ENCODE assay signal across 16 cellular contexts in the genomic region with DNA sequence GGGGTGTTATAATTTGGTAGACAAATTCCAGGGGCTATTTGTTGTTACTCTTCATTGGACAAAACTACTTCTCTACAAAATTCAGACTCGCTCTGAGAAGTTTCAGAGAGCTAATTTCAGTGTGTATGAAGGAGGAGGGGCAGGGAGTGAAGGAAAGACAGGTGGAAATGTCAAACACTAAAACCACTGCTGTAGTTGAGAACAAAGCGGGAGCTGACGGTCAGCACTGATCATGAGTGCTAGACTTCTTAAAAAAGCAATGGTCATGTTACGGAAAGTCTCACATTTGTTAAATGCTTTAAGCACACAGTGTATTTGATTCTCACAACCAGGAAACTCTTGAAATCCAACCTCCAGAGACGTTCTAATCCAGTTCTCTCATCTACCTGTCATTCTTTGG.
DNase-seq lines count a peak whose midpoint lies in the region; ATAC-seq and TF ChIP-seq lines count a peak whose summit lies in the region.
"Had no signal": no experiment of that assay in that cellular context is flagged by ENCODE, and none has a peak within 500 bp of the region (broad histone marks: within the 10 kb centered on the region; RNA-seq: fewer than 3 reads in every experiment).

No MANE protein-coding gene starts in this region.

- H3K27me3 ChIP-seq in gastrocnemius medialis, result no peaks in the 10 kb centered on the region
- no peaks in the 10 kb centered on the region for H3K27me3 ChIP-seq in mesendoderm (ENCODE audit: insufficient read depth, low read length, poor library complexity)
- H3K27me3 ChIP-seq: foreskin keratinocyte had no signal

- H3K27ac ChIP-seq in gastrocnemius medialis (peak overlapping the region; percentile 46 to 76 (median 56)), mesendoderm (ENCODE audit: low read depth, low read length) (no peak overlapping the region)
- H3K27ac ChIP-seq: foreskin keratinocyte, HL-60, KMS-11 had no signal

- H3K79me1 ChIP-seq in mesendoderm (ENCODE audit: low read length), result no peaks in the 10 kb centered on the region

- H2AK5ac ChIP-seq in mesendoderm (ENCODE audit: low read length), result no peak overlapping the region

- no peak overlapping the region for H3K9ac ChIP-seq in mesendoderm (ENCODE audit: low read length)
- H3K9ac ChIP-seq: KMS-11 had no signal

- H3K27me3 Mint-ChIP-seq in natural killer cell treated with Interleukin-12 subunit alpha and Interleukin-12 subunit beta and Interleukin-15 and Interleukin-18, amount 100 ng/mL, for 72 hours, result peaks cover 0 to 3% of the 10 kb centered on the region in 2 donors
- peaks cover 3 to 13% of the 10 kb centered on the region in 2 donors for H3K27me3 Mint-ChIP-seq in natural killer cell (ENCODE audit: low read depth in 2 of 2)
- peaks cover 4% of the 10 kb centered on the region for H3K27me3 Mint-ChIP-seq in dendritic cell treated with granulocyte-macrophage colony-stimulating factor and Interleukin-4, amounts not matched to agents 40 ng/mL and 50 ng/mL, for 4 days

- H2BK120ac ChIP-seq in mesendoderm (ENCODE audit: low read depth, low read length), result no peak overlapping the region

- H3K56ac ChIP-seq in mesendoderm (ENCODE audit: low read length), result no peak overlapping the region

- H3K4me1 ChIP-seq in gastrocnemius medialis (no peaks in the 10 kb centered on the region), mesendoderm (ENCODE audit: control insufficient read depth, low read depth, low read length) (no peaks in the 10 kb centered on the region)

- DNase-seq in natural killer cell treated with Interleukin-12 subunit alpha and Interleukin-12 subunit beta and Interleukin-15 and Interleukin-18, amount 100 ng/mL, for 72 hours (ENCODE audit: low spot score), result no peak
- DNase-seq in natural killer cell (no peak), gastrocnemius medialis (no peak), D341Med (ENCODE audit: low spot score) (no peak), mesendoderm (no peak), iPS-NIHi11 (ENCODE audit: low spot score) (no peak)
- DNase-seq: activated CD4-positive, alpha-beta T cell treated with anti-CD3 and anti-CD28 coated beads for 4 hours; activated naive CD8-positive, alpha-beta T cell treated with anti-CD3 and anti-CD28 coated beads, Interleukin-2, amount 10 ng/mL, durations not matched to agents 7 days and 5 days; DMS153; foreskin keratinocyte; NK-92 treated with Interleukin-12 subunit alpha and Interleukin-12 subunit beta, amount 100 ng/mL, for 24 hours; nucleus accumbens; stimulated activated naive CD8-positive, alpha-beta T cell treated with anti-CD3 and anti-CD28 coated beads, Interleukin-15, Interleukin-2, amounts not matched to agents 100 U/mL and 50 U/mL, for 24 hours had no signal

- no CpG with 5 or more reads among the region's 5 CpGs for WGBS in mesendoderm (ENCODE audit: extremely low coverage, insufficient coverage, low lambda C conversion rate)

- no peak overlapping the region for H4K5ac ChIP-seq in mesendoderm (ENCODE audit: low read length)

- no peak overlapping the region for H2BK5ac ChIP-seq in mesendoderm (ENCODE audit: low read length)

- peak overlapping the region; percentile 63 for H3K4me3 Mint-ChIP-seq in natural killer cell treated with Interleukin-12 subunit alpha and Interleukin-12 subunit beta and Interleukin-15 and Interleukin-18, amount 100 ng/mL, for 72 hours
- H3K4me3 Mint-ChIP-seq in natural killer cell, result no peak overlapping the region
- no peak overlapping the region for H3K4me3 Mint-ChIP-seq in dendritic cell treated with granulocyte-macrophage colony-stimulating factor and Interleukin-4, amounts not matched to agents 40 ng/mL and 50 ng/mL, for 4 days
- H3K4me3 Mint-ChIP-seq: activated naive CD8-positive, alpha-beta T cell treated with anti-CD3 and anti-CD28 coated beads, Interleukin-2, amount 10 ng/mL, durations not matched to agents 7 days and 5 days had no signal

- in situ Hi-C loops in gastrocnemius medialis (cut with MboI; ENCODE audit: low sequenced_read_pairs in 4 of 4), result no loop called here

- peaks cover 60 to 71% of the 10 kb centered on the region in 2 donors for H3K4me1 Mint-ChIP-seq in natural killer cell treated with Interleukin-12 subunit alpha and Interleukin-12 subunit beta and Interleukin-15 and Interleukin-18, amount 100 ng/mL, for 72 hours (ENCODE audit: low read depth in 2 of 2)
- no peaks in the 10 kb centered on the region for H3K4me1 Mint-ChIP-seq in natural killer cell
- H3K4me1 Mint-ChIP-seq in dendritic cell treated with granulocyte-macrophage colony-stimulating factor and Interleukin-4, amounts not matched to agents 40 ng/mL and 50 ng/mL, for 4 days (ENCODE audit: low read depth), result peaks cover 59% of the 10 kb centered on the region

- no peaks in the 10 kb centered on the region for H3K9me3 ChIP-seq in gastrocnemius medialis

- H4K8ac ChIP-seq in mesendoderm (ENCODE audit: low read depth, low read length), result no peak overlapping the region

- no peak overlapping the region for H3K18ac ChIP-seq in mesendoderm (ENCODE audit: low read length)

- H3K9me3 Mint-ChIP-seq in natural killer cell treated with Interleukin-12 subunit alpha and Interleukin-12 subunit beta and Interleukin-15 and Interleukin-18, amount 100 ng/mL, for 72 hours, result no peaks in the 10 kb centered on the region
- no peaks in the 10 kb centered on the region for H3K9me3 Mint-ChIP-seq in natural killer cell
- H3K9me3 Mint-ChIP-seq in dendritic cell treated with granulocyte-macrophage colony-stimulating factor and Interleukin-4, amounts not matched to agents 40 ng/mL and 50 ng/mL, for 4 days, result no peaks in the 10 kb centered on the region

- H3K23ac ChIP-seq in mesendoderm (ENCODE audit: low read length), result no peak overlapping the region

- no peak overlapping the region for H2BK15ac ChIP-seq in mesendoderm (replicated peaks; ENCODE audit: low read depth)

- no peak overlapping the region for H3K4ac ChIP-seq in mesendoderm (ENCODE audit: low read depth, low read length)

- intact Hi-C loops in natural killer cell (cut with micrococcal nuclease), result no loop called here
- intact Hi-C loops in dendritic cell treated with granulocyte-macrophage colony-stimulating factor and Interleukin-4, amounts not matched to agents 40 ng/mL and 50 ng/mL, for 4 days (cut with micrococcal nuclease), result loop anchor here (5.0 kb wide), 1 partner anchor 41 kb away; no protein-coding TSS in a partner anchor
- intact Hi-C loops in gastrocnemius medialis (cut with DNase I; ENCODE audit: low total_unique reads), result no loop called here

- TF ChIP-seq CTCF in natural killer cell (IDR thresholded peaks at IDR 0.05) (no peak), gastrocnemius medialis (IDR thresholded peaks at IDR 0.05 in 4 of 5, conservative IDR thresholded peaks at IDR 0.05 in 1 of 5) (no peak)

- no peaks in the 10 kb centered on the region for H3K79me2 ChIP-seq in mesendoderm (ENCODE audit: control insufficient read depth, insufficient read depth, low read length)

- no peak overlapping the region for H3K4me2 ChIP-seq in mesendoderm (ENCODE audit: low read length)
- H3K4me2 ChIP-seq: KMS-11 had no signal

- TF ChIP-seq POLR2A in gastrocnemius medialis (IDR thresholded peaks at IDR 0.05), result no peak

- no peak for ATAC-seq in natural killer cell treated with Interleukin-12 subunit alpha and Interleukin-12 subunit beta and Interleukin-15 and Interleukin-18, amount 100 ng/mL, for 72 hours
- ATAC-seq in natural killer cell, result no peak
- no peak for ATAC-seq in gastrocnemius medialis
- ATAC-seq: foreskin keratinocyte; stimulated activated naive CD8-positive, alpha-beta T cell treated with anti-CD3 and anti-CD28 coated beads, Interleukin-15, Interleukin-2, amounts not matched to agents 100 U/mL and 50 U/mL, for 24 hours had no signal

- H3K27ac Mint-ChIP-seq in natural killer cell treated with Interleukin-12 subunit alpha and Interleukin-12 subunit beta and Interleukin-15 and Interleukin-18, amount 100 ng/mL, for 72 hours, result peak overlapping the region; percentile 88 to 89
- H3K27ac Mint-ChIP-seq in natural killer cell, result no peak overlapping the region
- H3K27ac Mint-ChIP-seq in dendritic cell treated with granulocyte-macrophage colony-stimulating factor and Interleukin-4, amounts not matched to agents 40 ng/mL and 50 ng/mL, for 4 days, result peak overlapping the region; percentile 15
- H3K27ac Mint-ChIP-seq: activated naive CD8-positive, alpha-beta T cell treated with anti-CD3 and anti-CD28 coated beads, Interleukin-2, amount 10 ng/mL, durations not matched to agents 7 days and 5 days had no signal

- H3K36me3 Mint-ChIP-seq in natural killer cell treated with Interleukin-12 subunit alpha and Interleukin-12 subunit beta and Interleukin-15 and Interleukin-18, amount 100 ng/mL, for 72 hours, result no peaks in the 10 kb centered on the region
- no peaks in the 10 kb centered on the region for H3K36me3 Mint-ChIP-seq in natural killer cell
- H3K36me3 Mint-ChIP-seq in dendritic cell treated with granulocyte-macrophage colony-stimulating factor and Interleukin-4, amounts not matched to agents 40 ng/mL and 50 ng/mL, for 4 days (ENCODE audit: low read depth), result no peaks in the 10 kb centered on the region

- no peak overlapping the region for H3K4me3 ChIP-seq in gastrocnemius medialis
- H3K4me3 ChIP-seq in mesendoderm (ENCODE audit: low read length), result no peak overlapping the region

- H3K36me3 ChIP-seq in gastrocnemius medialis (no peaks in the 10 kb centered on the region), mesendoderm (ENCODE audit: control insufficient read depth, insufficient read depth, low read length) (no peaks in the 10 kb centered on the region)

Comparison
In these comparisons a context has a peak if more than half of its experiments do, and no peak if none do; other contexts are left out.
1. H3K27ac Mint-ChIP-seq: peak in natural killer cell treated with Interleukin-12 subunit alpha and Interleukin-12 subunit beta and Interleukin-15 and Interleukin-18, amount 100 ng/mL, for 72 hours (2 of 2) and dendritic cell treated with granulocyte-macrophage colony-stimulating factor and Interleukin-4, amounts not matched to agents 40 ng/mL and 50 ng/mL, for 4 days (single experiment); none in natural killer cell (0 of 2).